In the genomic region with DNA sequence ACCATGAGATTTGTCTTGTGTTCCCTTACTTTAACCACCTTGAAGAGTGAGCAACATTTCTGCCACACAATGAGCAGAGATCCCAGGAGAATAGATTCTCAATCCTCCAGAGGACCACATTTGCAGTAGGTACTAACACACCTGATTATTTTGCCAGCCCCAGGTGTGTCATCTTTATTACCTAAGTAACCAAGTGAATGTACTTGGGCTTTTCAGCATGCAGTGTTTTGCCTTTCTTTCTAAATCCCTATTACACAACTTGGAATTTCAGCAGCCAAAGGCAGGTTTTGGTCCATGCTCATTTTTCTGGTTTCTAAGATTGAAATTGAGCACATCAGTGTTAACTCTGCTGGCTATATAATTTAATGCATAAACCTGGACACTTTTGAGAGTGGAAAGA, we compare ENCODE assay signal across 28 cellular contexts.
"Had no signal": no experiment of that assay in that cellular context is flagged by ENCODE, and none has a peak within 500 bp of the region (broad histone marks: within the 10 kb centered on the region; RNA-seq: fewer than 3 reads in every experiment).

No MANE protein-coding gene starts in this region.

- H3K4me3 ChIP-seq: adrenal gland, body of pancreas, coronary artery, dorsolateral prefrontal cortex, esophagus muscularis mucosa, gastrocnemius medialis, heart left ventricle had no signal

- DNase-seq: activated CD4-positive, alpha-beta memory T cell treated with anti-CD3 and anti-CD28 coated beads for 36 hours; activated CD4-positive, alpha-beta T cell treated with anti-CD3 and anti-CD28 coated beads for 36 hours; activated CD4-positive, alpha-beta T cell treated with anti-CD3 and anti-CD28 coated beads, Interleukin-2, amount 10 ng/mL, durations not matched to agents 24 days and 14 days; activated CD4-positive, CD25-positive, alpha-beta regulatory T cell; activated CD4-positive, CD25-positive, alpha-beta regulatory T cell treated with anti-CD3 and anti-CD28 coated beads, Interleukin-2, amount 50 U/mL, for 72 hours; activated CD8-positive, alpha-beta memory T cell treated with anti-CD3 and anti-CD28 coated beads, Interleukin-2, amount 10 ng/mL, durations not matched to agents 7 days and 5 days; activated CD8-positive, alpha-beta memory T cell treated with anti-CD3 and anti-CD28 coated beads, Interleukin-2, amount 50 U/mL, for 4 hours; activated CD8-positive, alpha-beta T cell treated with anti-CD3 and anti-CD28 coated beads, Interleukin-2, amount 10 ng/mL, durations not matched to agents 7 days and 5 days; activated effector memory CD4-positive, alpha-beta T cell treated with anti-CD3 and anti-CD28 coated beads, Interleukin-2, amount 50 U/mL, for 16 hours; activated naive CD4-positive, alpha-beta T cell treated with anti-CD3 and anti-CD28 coated beads for 36 hours; activated naive CD8-positive, alpha-beta T cell treated with anti-CD3 and anti-CD28 coated beads for 36 hours; activated naive CD8-positive, alpha-beta T cell treated with anti-CD3 and anti-CD28 coated beads, Interleukin-2, amount 50 U/mL, for 24 hours; activated T-cell treated with anti-CD3 and anti-CD28 coated beads, Interleukin-2, amount 50 U/mL, for 1 hour; activated T-cell treated with anti-CD3 and anti-CD28 coated beads, Interleukin-2, amount 50 U/mL, for 48 hours; adrenal gland; amygdala; aorta; body of pancreas; dorsolateral prefrontal cortex; effector memory CD4-positive, alpha-beta T cell; endodermal cell; erythroblast; gastrocnemius medialis; glutamatergic neuron; heart left ventricle; T-helper 2 cell had no signal
